In the genomic region with DNA sequence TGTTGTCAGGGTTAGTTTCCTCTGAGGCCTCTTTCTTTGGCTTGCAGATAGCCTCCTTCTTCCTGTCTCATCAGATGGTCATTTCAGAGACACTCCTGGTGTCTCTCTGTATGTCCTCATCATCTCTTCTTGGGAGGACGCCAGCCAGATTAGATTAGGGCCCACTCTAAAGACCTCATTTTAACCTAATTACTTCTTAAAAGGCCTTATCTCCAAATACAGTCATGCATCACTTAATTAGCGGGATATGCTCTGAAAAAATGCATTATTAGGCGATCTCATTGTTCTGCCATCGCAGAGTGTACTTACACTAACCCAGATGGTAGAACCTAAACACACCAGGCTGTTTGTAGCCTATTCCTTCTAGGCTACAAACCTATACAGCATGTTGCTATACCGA, we compare ENCODE assay signal across 14 cellular contexts.
"Had no signal": no experiment of that assay in that cellular context is flagged by ENCODE, and none has a peak within 500 bp of the region (broad histone marks: within the 10 kb centered on the region; RNA-seq: fewer than 3 reads in every experiment).

No MANE protein-coding gene starts in this region.

- DNase-seq: activated CD4-positive, alpha-beta memory T cell treated with anti-CD3 and anti-CD28 coated beads for 36 hours; activated CD4-positive, alpha-beta T cell treated with anti-CD3 and anti-CD28 coated beads for 1 hour; activated gamma-delta T cell treated with Interleukin-2 at 50 U/mL for 16 hours; activated naive CD8-positive, alpha-beta T cell treated with anti-CD3 and anti-CD28 coated beads for 36 hours; activated T-cell treated with anti-CD3 and anti-CD28 coated beads, Interleukin-2, amount 50 U/mL, for 48 hours; brain microvascular endothelial cell; cerebellar nuclear complex; hypothalamus; kidney glomerular epithelial cell; lower lobe of right lung; naive thymus-derived CD4-positive, alpha-beta T cell; right cardiac atrium; small intestine had no signal

- H3K27me3 Mint-ChIP-seq: activated CD4-positive, alpha-beta memory T cell treated with anti-CD3 and anti-CD28 coated beads for 36 hours; activated naive CD8-positive, alpha-beta T cell treated with anti-CD3 and anti-CD28 coated beads for 36 hours; dendritic cell treated with granulocyte-macrophage colony-stimulating factor and Interleukin-4, amounts not matched to agents 40 ng/mL and 50 ng/mL, for 4 days; naive thymus-derived CD4-positive, alpha-beta T cell had no signal

- H3K27ac Mint-ChIP-seq: activated CD4-positive, alpha-beta memory T cell treated with anti-CD3 and anti-CD28 coated beads for 36 hours; activated naive CD8-positive, alpha-beta T cell treated with anti-CD3 and anti-CD28 coated beads for 36 hours; dendritic cell treated with granulocyte-macrophage colony-stimulating factor and Interleukin-4, amounts not matched to agents 40 ng/mL and 50 ng/mL, for 4 days; naive thymus-derived CD4-positive, alpha-beta T cell had no signal

- H3K4me3 Mint-ChIP-seq: activated CD4-positive, alpha-beta memory T cell treated with anti-CD3 and anti-CD28 coated beads for 36 hours; activated naive CD8-positive, alpha-beta T cell treated with anti-CD3 and anti-CD28 coated beads for 36 hours; dendritic cell treated with granulocyte-macrophage colony-stimulating factor and Interleukin-4, amounts not matched to agents 40 ng/mL and 50 ng/mL, for 4 days; naive thymus-derived CD4-positive, alpha-beta T cell had no signal

- H3K4me1 Mint-ChIP-seq: activated naive CD8-positive, alpha-beta T cell treated with anti-CD3 and anti-CD28 coated beads for 36 hours had no signal

- H3K9me3 Mint-ChIP-seq: activated CD4-positive, alpha-beta memory T cell treated with anti-CD3 and anti-CD28 coated beads for 36 hours; activated naive CD8-positive, alpha-beta T cell treated with anti-CD3 and anti-CD28 coated beads for 36 hours; dendritic cell treated with granulocyte-macrophage colony-stimulating factor and Interleukin-4, amounts not matched to agents 40 ng/mL and 50 ng/mL, for 4 days; naive thymus-derived CD4-positive, alpha-beta T cell had no signal
